ENCODE assay signal across 8 cellular contexts in genomic region chr22:24427500-24428164, GRCh38. TPM values are rescaled to one million over a fixed set of nuclear protein-coding genes. Genes with fewer than 3 reads are reported as not detected.
DNase-seq lines count a peak whose midpoint lies in the region; ATAC-seq and TF ChIP-seq lines count a peak whose summit lies in the region.

TSS of gene ADORA2A (plus strand) at chr22:24427599. CDS start at chr22:24433405, 5,806 bp downstream.

- peak within 1 kb of the TSS; percentile 76 to 96 (median 90) for H3K27ac ChIP-seq in spleen

- intact Hi-C loops in spleen (cut with DNase I; ENCODE audit: low total_unique reads) = no loop called here
- intact Hi-C loops in posterior vena cava (cut with DNase I) = no loop called here

- H3K27ac Mint-ChIP-seq in activated naive CD8-positive, alpha-beta T cell treated with anti-CD3 and anti-CD28 coated beads for 36 hours = peak within 1 kb of the TSS; percentile 94

- ATAC-seq in GM21825 (IDR thresholded peaks at IDR 0.05; ENCODE audit: unreplicated experiment) = peak; percentile 43

- H3K27me3 Mint-ChIP-seq in activated naive CD8-positive, alpha-beta T cell treated with anti-CD3 and anti-CD28 coated beads for 36 hours = no peaks in the 10 kb centered on the region

- peak in 1 of 3 donors; percentile 8 for TF ChIP-seq POLR2A in spleen (IDR thresholded peaks at IDR 0.05)

- peaks cover 37 to 100% (median 91%) of the 10 kb centered on the region in 6 donors for H3K4me1 ChIP-seq in spleen

- no peaks in the 10 kb centered on the region for H3K9me3 ChIP-seq in spleen

- H3K27me3 ChIP-seq in spleen (replicated peaks in 1 of 7) = peaks cover 0 to 10% (median 0%) of the 10 kb centered on the region in 7 donors

- peaks cover 30% of the 10 kb centered on the region for H3K36me3 Mint-ChIP-seq in activated naive CD8-positive, alpha-beta T cell treated with anti-CD3 and anti-CD28 coated beads for 36 hours

- H3K4me1 Mint-ChIP-seq in activated naive CD8-positive, alpha-beta T cell treated with anti-CD3 and anti-CD28 coated beads for 36 hours = peaks cover 56% of the 10 kb centered on the region

- peak in 2 of 11 experiments; percentile 16 to 38 for TF ChIP-seq CTCF in spleen (IDR thresholded peaks at IDR 0.05 in 8 of 11, conservative IDR thresholded peaks at IDR 0.05 in 3 of 11)

- WGBS in spleen, 5 donors = 16 to 63% (median 26%) methylated on average over 15 to 22 of the region's 22 CpGs

- H3K4me3 Mint-ChIP-seq in activated naive CD8-positive, alpha-beta T cell treated with anti-CD3 and anti-CD28 coated beads for 36 hours = peak within 1 kb of the TSS; percentile 87

- peak; percentile 84 for DNase-seq in T follicular helper cell (ENCODE audit: low read depth)
- peak; percentile 87 for DNase-seq in activated naive CD8-positive, alpha-beta T cell treated with anti-CD3 and anti-CD28 coated beads for 36 hours
- DNase-seq in spleen = peak; percentile 99
- no peak for DNase-seq in NOMO-1 treated with DMSO at 0.1 percent for 48 hours (lab: John Stamatoyannopoulos, UW; ENCODE audit: unreplicated experiment)
- DNase-seq in posterior vena cava (ENCODE audit: low spot score) = no peak
- DNase-seq in NCI-H1092 (lab: John Stamatoyannopoulos, UW) = no peak

- no peaks in the 10 kb centered on the region for H3K9me3 Mint-ChIP-seq in activated naive CD8-positive, alpha-beta T cell treated with anti-CD3 and anti-CD28 coated beads for 36 hours

- H3K4me3 ChIP-seq in GM08714 (ENCODE audit: low read length) = peak within 1 kb of the TSS; percentile 73; the same call in 1 of the 2 replicates
- H3K4me3 ChIP-seq in spleen = peak within 1 kb of the TSS; percentile 17 to 74 (median 44)

- H3K36me3 ChIP-seq in spleen = no peaks in the 10 kb centered on the region

RNA-seq across cellular contexts. Expression of gene ADORA2A, which starts in this region (rescaled TPM):
- 10 to 100 TPM; 45.1 to 45.2 TPM for total RNA-seq in activated naive CD8-positive, alpha-beta T cell treated with anti-CD3 and anti-CD28 coated beads for 36 hours
- total RNA-seq in spleen (10 to 100 TPM; 15.8 to 31.1 (median 25.2) TPM), posterior vena cava (1 to 10 TPM; 1.9 to 2.6 TPM)
- 10 to 100 TPM in 2 of 3 donors, 1 to 10 TPM in 1; 8.3 to 14.8 (median 14.2) TPM for polyA plus RNA-seq in spleen

Comparison
In these comparisons a context has a peak if more than half of its experiments do, and no peak if none do; other contexts are left out.
1. RNA of gene ADORA2A (total RNA-seq): 45.1 to 45.2 TPM in activated naive CD8-positive, alpha-beta T cell treated with anti-CD3 and anti-CD28 coated beads for 36 hours and 15.8 to 31.1 TPM in spleen; 1.9 to 2.6 TPM in posterior vena cava; every median in the first group is over 4 times any median in the second.
2. DNase-seq: peak in T follicular helper cell (single experiment), activated naive CD8-positive, alpha-beta T cell treated with anti-CD3 and anti-CD28 coated beads for 36 hours (single experiment) and spleen (single experiment); none in NOMO-1 treated with DMSO at 0.1 percent for 48 hours (single experiment), posterior vena cava (single experiment) and NCI-H1092 (single experiment).